Comparison of ENCODE assay signal across 9 cellular contexts in genomic region chrX:46572295-46572936, GRCh38. TPM values are rescaled to one million over a fixed set of nuclear protein-coding genes. Genes with fewer than 3 reads are reported as not detected.
DNase-seq lines count a peak whose midpoint lies in the region; ATAC-seq and TF ChIP-seq lines count a peak whose summit lies in the region.
"Had no signal": no experiment of that assay in that cellular context is flagged by ENCODE, and none has a peak within 500 bp of the region (broad histone marks: within the 10 kb centered on the region; RNA-seq: fewer than 3 reads in every experiment).

No MANE protein-coding gene starts in this region.

- CTCF ChIA-PET in CD4-positive, alpha-beta T cell (lab: Charles Lee), result interaction anchor here (0.6 to 1.5 kb wide), 5 partner anchors 18 to 264 kb away, joined by 3 to 5 read pairs (median 3); no protein-coding TSS in a partner anchor

- intact Hi-C loops in CD4-positive, alpha-beta T cell (cut with DNase I, micrococcal nuclease), result loop anchor here (5.0 to 10.0 kb wide), 3 partner anchors 70 to 768 kb away; no protein-coding TSS in a partner anchor
- intact Hi-C loops in uterus (cut with DNase I; ENCODE audit: low total_unique reads), result no loop called here

- peak in 1 of 10 experiments; percentile 5 for DNase-seq in CD4-positive, alpha-beta T cell
- DNase-seq in activated CD8-positive, alpha-beta memory T cell treated with anti-CD3 and anti-CD28 coated beads, Interleukin-2, amount 50 U/mL, for 4 hours, result peak; percentile 20
- DNase-seq in HuH-7 (ENCODE audit: low spot score) (no peak), iPS-NIHi11 (ENCODE audit: low spot score) (no peak), uterus (no peak), AG08396 (ENCODE audit: low spot score) (no peak)

- peaks cover 5% of the 10 kb centered on the region for H3K36me3 Mint-ChIP-seq in CD4-positive, alpha-beta T cell (ENCODE audit: low read depth)

- H3K4me1 Mint-ChIP-seq in CD4-positive, alpha-beta T cell (ENCODE audit: low read depth), result peaks cover 39% of the 10 kb centered on the region

- H3K27me3 ChIP-seq in CD4-positive, alpha-beta T cell (ENCODE audit: control insufficient read depth, insufficient read depth, low read length), result no peaks in the 10 kb centered on the region
- no peaks in the 10 kb centered on the region for H3K27me3 ChIP-seq in uterus

- H3K27me3 Mint-ChIP-seq in CD4-positive, alpha-beta T cell, result no peaks in the 10 kb centered on the region

- H3K27ac Mint-ChIP-seq in CD4-positive, alpha-beta T cell, result peak overlapping the region; percentile 78

- H3K4me3 ChIP-seq in uterus, result no peak overlapping the region

- peak overlapping the region; percentile 64 for H3K27ac ChIP-seq in CD4-positive, alpha-beta T cell (ENCODE audit: low read depth, low read length)
- H3K27ac ChIP-seq in uterus, result no peak overlapping the region
- H3K27ac ChIP-seq: HL-60 had no signal

- ATAC-seq in CD4-positive, alpha-beta T cell (ENCODE audit: poor library complexity), result peak; percentile 23
- ATAC-seq in HG03432 (IDR thresholded peaks at IDR 0.05; ENCODE audit: unreplicated experiment), result peak; percentile 35

- peak; percentile 31 for TF ChIP-seq CTCF in CD4-positive, alpha-beta T cell (IDR thresholded peaks at IDR 0.05)
- TF ChIP-seq CTCF in uterus (IDR thresholded peaks at IDR 0.05), result no peak

- TF ChIP-seq POLR2A in GM19099 (IDR thresholded peaks at IDR 0.05; ENCODE audit: extremely low read depth, insufficient read length, low read depth) (peak; percentile 19), uterus (IDR thresholded peaks at IDR 0.05) (no peak)

- no peaks in the 10 kb centered on the region for H3K4me1 ChIP-seq in uterus

- POLR2A ChIA-PET in CD4-positive, alpha-beta T cell (lab: Charles Lee), result interaction anchor here (0.7 to 2.2 kb wide), 6 partner anchors 14 to 71 kb away, joined by 3 to 9 read pairs (median 5); no protein-coding TSS in a partner anchor

- no peaks in the 10 kb centered on the region for H3K9me3 ChIP-seq in CD4-positive, alpha-beta T cell (ENCODE audit: control insufficient read depth, low read length)
- H3K9me3 ChIP-seq in uterus, result no peaks in the 10 kb centered on the region

- no peaks in the 10 kb centered on the region for H3K9me3 Mint-ChIP-seq in CD4-positive, alpha-beta T cell

- H3K4me3 Mint-ChIP-seq in CD4-positive, alpha-beta T cell, result peak overlapping the region; percentile 74

- no peaks in the 10 kb centered on the region for H3K36me3 ChIP-seq in uterus

RNA-seq across cellular contexts. Expression of gene CHST7, which starts 1.1 kb away (rescaled TPM):
- total RNA-seq in CD4-positive, alpha-beta T cell, result 1 to 10 TPM; 4.0 to 4.6 TPM
- total RNA-seq in uterus, result 10 to 100 TPM in 2 of 4 donors, 1 to 10 TPM in 2; 7.2 to 32.0 (median 9.1) TPM

RNA-seq across cellular contexts. Expression of gene ZNF674, which starts 27.2 kb away (rescaled TPM):
- total RNA-seq in CD4-positive, alpha-beta T cell, result 1 to 10 TPM; 1.2 to 1.9 TPM
- 1 to 10 TPM; 1.2 to 7.8 (median 5.3) TPM for total RNA-seq in uterus
